Comparison of ENCODE assay signal across 8 cellular contexts in genomic region chr9:32579706-32580331, GRCh38. TPM values are rescaled to one million over a fixed set of nuclear protein-coding genes. Genes with fewer than 3 reads are reported as not detected.
DNase-seq lines count a peak whose midpoint lies in the region; ATAC-seq and TF ChIP-seq lines count a peak whose summit lies in the region.

No MANE protein-coding gene starts in this region.

- TF ChIP-seq CTCF in coronary artery (IDR thresholded peaks at IDR 0.05) = peak; percentile 66
- peak; percentile 77 for TF ChIP-seq CTCF in lung (IDR thresholded peaks at IDR 0.05; ENCODE audit: control extremely low read depth, extremely low read depth)

- H3K27me3 Mint-ChIP-seq in activated CD4-positive, alpha-beta T cell treated with anti-CD3 and anti-CD28 coated beads, Interleukin-2, amount 10 ng/mL, durations not matched to agents 7 days and 5 days = peaks cover 12% of the 10 kb centered on the region

- H3K4me1 Mint-ChIP-seq in activated CD4-positive, alpha-beta T cell treated with anti-CD3 and anti-CD28 coated beads, Interleukin-2, amount 10 ng/mL, durations not matched to agents 7 days and 5 days = peaks cover 1% of the 10 kb centered on the region

- no peaks in the 10 kb centered on the region for H3K9me3 ChIP-seq in lung (ENCODE audit: control insufficient read depth in 2 of 2, insufficient read depth in 1 of 2, low read length in 1 of 2)

- CTCF ChIA-PET in activated CD4-positive, alpha-beta T cell treated with anti-CD3 and anti-CD28 coated beads, Interleukin-2, amount 10 ng/mL, durations not matched to agents 7 days and 5 days (lab: Charles Lee) = interaction anchor here (0.6 to 5.0 kb wide), 10 partner anchors 16 to 393 kb away, joined by 3 to 94 read pairs (median 6); partner anchors contain the start of genes ACO1 and RIGI

- no peaks in the 10 kb centered on the region for H3K4me1 ChIP-seq in lung (ENCODE audit: control insufficient read depth in 2 of 2, insufficient read depth in 2 of 2, low read length in 2 of 2)

- DNase-seq in CMK (ENCODE audit: low read depth) (peak; percentile 37), H7 (peak; percentile 47), NCI-H2196 treated with DMSO at 0.1 percent for 48 hours (lab: John Stamatoyannopoulos, UW; ENCODE audit: unreplicated experiment) (peak; percentile 16), coronary artery (ENCODE audit: low spot score) (no peak), lung (ENCODE audit: low spot score) (peak; percentile 72)
- peak; percentile 83 for DNase-seq in activated CD4-positive, alpha-beta T cell treated with anti-CD3 and anti-CD28 coated beads, Interleukin-2, amount 10 ng/mL, durations not matched to agents 7 days and 5 days
- peak; percentile 38 for DNase-seq in stimulated activated CD8-positive, alpha-beta memory T cell treated with anti-CD3 and anti-CD28 coated beads, Interleukin-12 subunit alpha, Interleukin-12 subunit beta, amount 100 ng/mL, for 24 hours (ENCODE audit: extremely low read depth)

- H3K4me3 ChIP-seq in H7 (ENCODE audit: insufficient read depth, low read depth, low read length) (no peak overlapping the region), coronary artery (no peak overlapping the region), lung (no peak overlapping the region)

- H3K27ac Mint-ChIP-seq in activated CD4-positive, alpha-beta T cell treated with anti-CD3 and anti-CD28 coated beads, Interleukin-2, amount 10 ng/mL, durations not matched to agents 7 days and 5 days = no peak overlapping the region

- ATAC-seq in lung (ENCODE audit: insufficient read depth, low FRiP score) (peak; percentile 69), HG03025 (IDR thresholded peaks at IDR 0.05; ENCODE audit: low FRiP score, unreplicated experiment) (no peak)

- H3K36me3 ChIP-seq in H7 (replicated peaks; ENCODE audit: control insufficient read depth, insufficient read depth, low read length) (no peaks in the 10 kb centered on the region), lung (ENCODE audit: control insufficient read depth in 2 of 2, insufficient read depth in 2 of 2, low read length in 2 of 2) (no peaks in the 10 kb centered on the region)

- H3K27me3 ChIP-seq in H7 (ENCODE audit: control insufficient read depth, insufficient read depth, low read length) (no peaks in the 10 kb centered on the region), lung (ENCODE audit: control insufficient read depth, insufficient read depth) (no peaks in the 10 kb centered on the region)

- POLR2A ChIA-PET in activated CD4-positive, alpha-beta T cell treated with anti-CD3 and anti-CD28 coated beads, Interleukin-2, amount 10 ng/mL, durations not matched to agents 7 days and 5 days (lab: Charles Lee) = no interaction called here

- no peaks in the 10 kb centered on the region for H3K36me3 Mint-ChIP-seq in activated CD4-positive, alpha-beta T cell treated with anti-CD3 and anti-CD28 coated beads, Interleukin-2, amount 10 ng/mL, durations not matched to agents 7 days and 5 days (ENCODE audit: low read depth)

- H3K27ac ChIP-seq in coronary artery (no peak overlapping the region), lung (ENCODE audit: low read depth in 1 of 2, low read length in 1 of 2) (no peak overlapping the region)

- no peak overlapping the region for H3K4me3 Mint-ChIP-seq in activated CD4-positive, alpha-beta T cell treated with anti-CD3 and anti-CD28 coated beads, Interleukin-2, amount 10 ng/mL, durations not matched to agents 7 days and 5 days

- WGBS in lung, 2 donors = 21% methylated on average over 4 of the region's 4 CpGs

- no peaks in the 10 kb centered on the region for H3K9me3 Mint-ChIP-seq in activated CD4-positive, alpha-beta T cell treated with anti-CD3 and anti-CD28 coated beads, Interleukin-2, amount 10 ng/mL, durations not matched to agents 7 days and 5 days

RNA-seq across cellular contexts. Expression of gene NDUFB6, which starts 6.9 kb away (rescaled TPM):
- total RNA-seq in H7 (2014; rRNA removed; shearing (Covaris generic)) = 48.4 and 77.1 TPM in 2 replicates
- 10 to 100 TPM; 35.5 to 44.9 TPM for total RNA-seq in activated CD4-positive, alpha-beta T cell treated with anti-CD3 and anti-CD28 coated beads, Interleukin-2, amount 10 ng/mL, durations not matched to agents 7 days and 5 days
- total RNA-seq in lung = 10 to 100 TPM; 40.6 to 48.6 TPM
- 10 to 100 TPM; 34.4 to 43.9 TPM for polyA plus RNA-seq in lung

RNA-seq across cellular contexts. Expression of gene TOPORS, which starts 27.4 kb away (rescaled TPM):
- 27.1 and 31.6 TPM in 2 replicates for total RNA-seq in H7 (2014; rRNA removed; shearing (Covaris generic))
- total RNA-seq in activated CD4-positive, alpha-beta T cell treated with anti-CD3 and anti-CD28 coated beads, Interleukin-2, amount 10 ng/mL, durations not matched to agents 7 days and 5 days = 10 to 100 TPM; 12.7 to 15.1 TPM
- 10 to 100 TPM; 11.3 to 31.4 TPM for total RNA-seq in lung
- 1 to 10 TPM; 6.3 to 7.1 TPM for polyA plus RNA-seq in lung

RNA-seq across cellular contexts. Expression of gene SMIM27, which starts 27.7 kb away (rescaled TPM):
- 7.1 and 16.7 TPM in 2 replicates for total RNA-seq in H7 (2014; rRNA removed; shearing (Covaris generic))
- total RNA-seq in activated CD4-positive, alpha-beta T cell treated with anti-CD3 and anti-CD28 coated beads, Interleukin-2, amount 10 ng/mL, durations not matched to agents 7 days and 5 days = 10 to 100 TPM; 17.1 to 20.0 TPM
- 10 to 100 TPM in 1 of 2 donors, 1 to 10 TPM in 1; 7.7 to 12.1 TPM for total RNA-seq in lung
- polyA plus RNA-seq in lung = 10 to 100 TPM in 1 of 2 donors, 1 to 10 TPM in 1; 5.3 to 13.5 TPM

RNA-seq across cellular contexts. Expression of gene RIGI, which starts 53.8 kb away (rescaled TPM):
- total RNA-seq in H7 (2014; rRNA removed; shearing (Covaris generic)) = 6.1 and 6.5 TPM in 2 replicates
- 10 to 100 TPM; 26.9 to 28.5 TPM for total RNA-seq in activated CD4-positive, alpha-beta T cell treated with anti-CD3 and anti-CD28 coated beads, Interleukin-2, amount 10 ng/mL, durations not matched to agents 7 days and 5 days
- total RNA-seq in lung = 10 to 100 TPM in 1 of 2 donors, 1 to 10 TPM in 1; 8.5 to 17.9 TPM
- polyA plus RNA-seq in lung = 1 to 10 TPM; 4.8 to 9.2 TPM

RNA-seq across cellular contexts. Expression of gene TAF1L, which starts 55.6 kb away (rescaled TPM):
- total RNA-seq in H7 (2014; rRNA removed; shearing (Covaris generic)) = not detected in 2 replicates
- not detected for total RNA-seq in activated CD4-positive, alpha-beta T cell treated with anti-CD3 and anti-CD28 coated beads, Interleukin-2, amount 10 ng/mL, durations not matched to agents 7 days and 5 days
- under 1 TPM in 1 of 2 donors, not detected in 1; 0.03 TPM for total RNA-seq in lung
- polyA plus RNA-seq in lung = under 1 TPM in 1 of 2 donors, not detected in 1; 0.01 TPM
